11 cellular contexts compared by ENCODE assay signal in genomic region chr1:45306319-45306718, GRCh38. TPM values are rescaled to one million over a fixed set of nuclear protein-coding genes. Genes with fewer than 3 reads are reported as not detected.
A peak's percentile ranks its signal among the peaks of the same experiment; 100 is the strongest.
DNase-seq lines count a peak whose midpoint lies in the region; ATAC-seq and TF ChIP-seq lines count a peak whose summit lies in the region.
"Had no signal": no experiment of that assay in that cellular context is flagged by ENCODE, and none has a peak within 500 bp of the region (broad histone marks: within the 10 kb centered on the region; RNA-seq: fewer than 3 reads in every experiment).

No MANE protein-coding gene starts in this region.

- CTCF ChIA-PET in CD8-positive, alpha-beta memory T cell (lab: Charles Lee): interaction anchor here (1.2 to 12.0 kb wide), 3 partner anchors 34 to 294 kb away, joined by 3 to 173 read pairs (median 14); partner anchors contain the start of genes HECTD3, MUTYH, TOE1 and UROD
- CTCF ChIA-PET in activated CD8-positive, alpha-beta T cell treated with anti-CD3 and anti-CD28 coated beads for 36 hours (lab: Charles Lee): interaction anchor here (1.0 to 2.6 kb wide), 10 partner anchors 14 to 575 kb away, joined by 3 to 7 read pairs (median 4); partner anchors contain the start of genes HECTD3, MUTYH, RNU5D-1 and TOE1

- intact Hi-C loops in activated CD8-positive, alpha-beta T cell treated with anti-CD3 and anti-CD28 coated beads for 36 hours (cut with micrococcal nuclease): loop anchor here (10.0 kb wide), 1 partner anchor 502 kb away; the partner anchor contains the start of genes BTBD19, DYNLT4 and PLK3

- no peak for ATAC-seq in GM23338
- ATAC-seq in activated CD8-positive, alpha-beta T cell treated with anti-CD3 and anti-CD28 coated beads for 36 hours: peak; percentile 50
- no peak for ATAC-seq in esophagus mucosa
- no peak for ATAC-seq in GM21367 (IDR thresholded peaks at IDR 0.05; ENCODE audit: unreplicated experiment)

- H3K23ac ChIP-seq in mesenchymal stem cell (ENCODE audit: low read length in 2 of 2): no peak overlapping the region

- H3K9me3 Mint-ChIP-seq in CD8-positive, alpha-beta memory T cell: no peaks in the 10 kb centered on the region
- peaks cover 6% of the 10 kb centered on the region; the same call in 2 of the 3 replicates for H3K9me3 Mint-ChIP-seq in GM23338
- no peaks in the 10 kb centered on the region for H3K9me3 Mint-ChIP-seq in activated CD8-positive, alpha-beta T cell treated with anti-CD3 and anti-CD28 coated beads for 36 hours

- peaks cover 0 to 3% of the 10 kb centered on the region in 2 donors for H3K27me3 Mint-ChIP-seq in CD8-positive, alpha-beta memory T cell
- peaks cover 24% of the 10 kb centered on the region for H3K27me3 Mint-ChIP-seq in GM23338 (ENCODE audit: insufficient read depth, low read depth, poor library complexity)
- H3K27me3 Mint-ChIP-seq in activated CD8-positive, alpha-beta T cell treated with anti-CD3 and anti-CD28 coated beads for 36 hours: no peaks in the 10 kb centered on the region

- H3K4ac ChIP-seq in mesenchymal stem cell (ENCODE audit: low read depth in 1 of 2, low read length in 2 of 2): no peak overlapping the region

- no peak overlapping the region for H2BK15ac ChIP-seq in mesenchymal stem cell (ENCODE audit: low read depth, poor library complexity, severe bottlenecking)

- no peak for TF ChIP-seq CTCF in GM23338 (conservative IDR thresholded peaks at IDR 0.05; ENCODE audit: low read depth in 2 of 2)
- TF ChIP-seq CTCF in activated CD8-positive, alpha-beta T cell treated with anti-CD3 and anti-CD28 coated beads for 36 hours (IDR thresholded peaks at IDR 0.05): no peak

- H3K36me3 Mint-ChIP-seq in CD8-positive, alpha-beta memory T cell: peaks cover 0 to 3% (median 0%) of the 10 kb centered on the region in 3 donors
- no peaks in the 10 kb centered on the region for H3K36me3 Mint-ChIP-seq in GM23338 (ENCODE audit: low read depth)
- H3K36me3 Mint-ChIP-seq in activated CD8-positive, alpha-beta T cell treated with anti-CD3 and anti-CD28 coated beads for 36 hours (ENCODE audit: low read depth): peaks cover 5% of the 10 kb centered on the region

- no peak overlapping the region for H2BK12ac ChIP-seq in mesenchymal stem cell (ENCODE audit: low read length in 2 of 2)

- H3K4me3 Mint-ChIP-seq in CD8-positive, alpha-beta memory T cell: peak overlapping the region in 2 of 7 donors; percentile 5 to 91
- H3K4me3 Mint-ChIP-seq in GM23338: peak overlapping the region; percentile 89
- H3K4me3 Mint-ChIP-seq in activated CD8-positive, alpha-beta T cell treated with anti-CD3 and anti-CD28 coated beads for 36 hours: peak overlapping the region; percentile 91

- no peak overlapping the region for H3K4me3 ChIP-seq in CD8-positive, alpha-beta memory T cell (ENCODE audit: low read length)
- H3K4me3 ChIP-seq in GM23338: peak overlapping the region; percentile 12
- H3K4me3 ChIP-seq in mesenchymal stem cell (ENCODE audit: insufficient read depth in 1 of 2, low read depth in 1 of 2, low read length in 2 of 2): no peak overlapping the region

- no peak overlapping the region for H4K8ac ChIP-seq in mesenchymal stem cell (ENCODE audit: low read length)

- peak overlapping the region; percentile 41 for H3K9ac ChIP-seq in mesenchymal stem cell (ENCODE audit: low read length)
- H3K9ac ChIP-seq: SK-N-SH had no signal

- no peak overlapping the region for H2AK5ac ChIP-seq in mesenchymal stem cell (ENCODE audit: low read length, severe bottlenecking)

- H3K18ac ChIP-seq in mesenchymal stem cell (ENCODE audit: low read depth in 1 of 2, low read length in 2 of 2): no peak overlapping the region

- no peak overlapping the region for H3K14ac ChIP-seq in mesenchymal stem cell (ENCODE audit: low read length in 2 of 2)

- H3K4me2 ChIP-seq in GM23338 (peak overlapping the region; percentile 81), mesenchymal stem cell (ENCODE audit: low read length, poor library complexity, severe bottlenecking) (no peak overlapping the region)
- H3K4me2 ChIP-seq: SK-N-SH had no signal

- no peaks in the 10 kb centered on the region for H3K27me3 ChIP-seq in CD8-positive, alpha-beta memory T cell (ENCODE audit: insufficient read depth, low read length, poor library complexity, severe bottlenecking)
- H3K27me3 ChIP-seq in GM23338 (ENCODE audit: insufficient read depth) (no peaks in the 10 kb centered on the region), mesenchymal stem cell (ENCODE audit: control insufficient read depth in 1 of 2, insufficient read depth in 1 of 2, low read length in 2 of 2) (no peaks in the 10 kb centered on the region)

- H3K27ac Mint-ChIP-seq in CD8-positive, alpha-beta memory T cell: peak overlapping the region in 6 of 8 donors; percentile 0 to 86 (median 47)
- H3K27ac Mint-ChIP-seq in GM23338: peak overlapping the region; percentile 3; the same call in 1 of the 2 replicates
- peak overlapping the region; percentile 98 for H3K27ac Mint-ChIP-seq in activated CD8-positive, alpha-beta T cell treated with anti-CD3 and anti-CD28 coated beads for 36 hours

- no peak overlapping the region for H2BK120ac ChIP-seq in mesenchymal stem cell (ENCODE audit: low read depth, low read length)

- POLR2A ChIA-PET in CD8-positive, alpha-beta memory T cell (lab: Charles Lee): interaction anchor here (1.0 kb wide), 1 partner anchor 34 kb away, joined by 4 read pairs; the partner anchor contains the start of genes MUTYH and TOE1
- POLR2A ChIA-PET in activated CD8-positive, alpha-beta T cell treated with anti-CD3 and anti-CD28 coated beads for 36 hours (lab: Charles Lee): interaction anchor here (0.6 to 4.7 kb wide), 7 partner anchors 17 to 575 kb away, joined by 3 to 58 read pairs (median 7); partner anchors contain the start of genes HECTD3, HPDL, MUTYH and TOE1

- no peak overlapping the region for H2BK5ac ChIP-seq in mesenchymal stem cell (ENCODE audit: low read depth, low read length, poor library complexity, severe bottlenecking)

- no peak for DNase-seq in CD8-positive, alpha-beta memory T cell
- DNase-seq in GM23338 (ENCODE audit: low spot score) (no peak), mesenchymal stem cell (no peak), NCI-H2227 (lab: John Stamatoyannopoulos, UW; ENCODE audit: unreplicated experiment) (no peak), C1 segment of cervical spinal cord (lab: John Stamatoyannopoulos, UW) (no peak)
- peak; percentile 87 for DNase-seq in activated CD8-positive, alpha-beta T cell treated with anti-CD3 and anti-CD28 coated beads for 36 hours
- DNase-seq: DMS53, MM.1S, SK-N-SH had no signal

- H3K4me1 Mint-ChIP-seq in CD8-positive, alpha-beta memory T cell: peaks cover 15 to 34% (median 30%) of the 10 kb centered on the region in 3 donors
- peaks cover 44% of the 10 kb centered on the region for H3K4me1 Mint-ChIP-seq in GM23338
- H3K4me1 Mint-ChIP-seq in activated CD8-positive, alpha-beta T cell treated with anti-CD3 and anti-CD28 coated beads for 36 hours (ENCODE audit: low read depth): peaks cover 40% of the 10 kb centered on the region

- no peaks in the 10 kb centered on the region for H3K36me3 ChIP-seq in CD8-positive, alpha-beta memory T cell (ENCODE audit: insufficient read depth, low read length)
- H3K36me3 ChIP-seq in GM23338 (ENCODE audit: insufficient read depth) (no peaks in the 10 kb centered on the region), mesenchymal stem cell (ENCODE audit: control insufficient read depth in 1 of 2, insufficient read depth in 2 of 2, low read depth in 1 of 2, low read length in 2 of 2) (no peaks in the 10 kb centered on the region)

- H3K27ac ChIP-seq in CD8-positive, alpha-beta memory T cell (ENCODE audit: low read depth, low read length): no peak overlapping the region
- H3K27ac ChIP-seq in GM23338 (ENCODE audit: low read depth) (no peak overlapping the region), mesenchymal stem cell (ENCODE audit: low read length, poor library complexity, severe bottlenecking) (no peak overlapping the region)

- peaks cover 8% of the 10 kb centered on the region for H3K4me1 ChIP-seq in CD8-positive, alpha-beta memory T cell (ENCODE audit: insufficient read depth, low read length)
- H3K4me1 ChIP-seq in GM23338 (ENCODE audit: insufficient read depth) (peaks cover 42% of the 10 kb centered on the region), mesenchymal stem cell (ENCODE audit: control insufficient read depth, insufficient read depth, low read depth, low read length) (peaks cover 14% of the 10 kb centered on the region)

- H3F3A ChIP-seq in GM23338 (replicated peaks; ENCODE audit: low read depth): no peaks in the 10 kb centered on the region

- no peaks in the 10 kb centered on the region for H3K79me2 ChIP-seq in GM23338 (replicated peaks; ENCODE audit: insufficient read depth)

- H3K9me3 ChIP-seq in CD8-positive, alpha-beta memory T cell (ENCODE audit: low read length): no peaks in the 10 kb centered on the region
- no peaks in the 10 kb centered on the region for H3K9me3 ChIP-seq in mesenchymal stem cell (ENCODE audit: control insufficient read depth, low read length)
- H3K9me3 ChIP-seq: SK-N-SH had no signal

- H4K91ac ChIP-seq in mesenchymal stem cell (ENCODE audit: low read length): no peak overlapping the region

- H2AFZ ChIP-seq in GM23338 (peak overlapping the region; percentile 49; the same call in 1 of the 2 replicates), mesenchymal stem cell (ENCODE audit: low read depth, low read length) (no peak overlapping the region)

- H3K79me1 ChIP-seq in mesenchymal stem cell (replicated peaks; ENCODE audit: low read length, poor library complexity, severe bottlenecking): peaks cover 1% of the 10 kb centered on the region

- no peaks in the 10 kb centered on the region for H4K20me1 ChIP-seq in GM23338 (replicated peaks; ENCODE audit: insufficient read depth)

- no peaks in the 10 kb centered on the region; the same call in 1 of the 2 replicates for H3K9me2 ChIP-seq in GM23338 (ENCODE audit: insufficient read depth)
- H3K9me2 ChIP-seq: SK-N-SH had no signal

- WGBS in mesenchymal stem cell: 40% methylated on average over 1 of the region's 8 CpGs

RNA-seq across cellular contexts. Expression of gene HPDL, which starts 20.4 kb away (rescaled TPM):
- 10 to 100 TPM; 41.5 to 42.4 TPM for total RNA-seq in CD8-positive, alpha-beta memory T cell
- polyA plus RNA-seq in CD8-positive, alpha-beta memory T cell: 1.4 TPM
- total RNA-seq in GM23338 (2014; rRNA removed; shearing (Covaris generic)): 60.7 and 82.1 TPM in 2 replicates
- polyA plus RNA-seq in GM23338 (2016; fragmentation: Nextera tagmentation; extraction: Ambion mirVana): 36.5 and 39.6 TPM in 2 replicates
- 10 to 100 TPM; 37.5 to 39.8 TPM for total RNA-seq in activated CD8-positive, alpha-beta T cell treated with anti-CD3 and anti-CD28 coated beads for 36 hours
- polyA plus RNA-seq in mesenchymal stem cell (2013, experiment 1 of 2): 0.17 TPM
- 0.21 TPM for polyA plus RNA-seq in mesenchymal stem cell (2013, experiment 2 of 2)
- total RNA-seq in esophagus mucosa: 1.6 TPM

RNA-seq across cellular contexts. Expression of gene TOE1, which starts 33.7 kb away (rescaled TPM):
- 10 to 100 TPM; 46.4 to 48.9 TPM for total RNA-seq in CD8-positive, alpha-beta memory T cell
- polyA plus RNA-seq in CD8-positive, alpha-beta memory T cell: 12.5 TPM
- total RNA-seq in GM23338 (2014; rRNA removed; shearing (Covaris generic)): 18.4 and 22.4 TPM in 2 replicates
- 7.7 and 9.1 TPM in 2 replicates for polyA plus RNA-seq in GM23338 (2016; fragmentation: Nextera tagmentation; extraction: Ambion mirVana)
- 10 to 100 TPM; 25.7 to 28.1 TPM for total RNA-seq in activated CD8-positive, alpha-beta T cell treated with anti-CD3 and anti-CD28 coated beads for 36 hours
- polyA plus RNA-seq in mesenchymal stem cell (2013, experiment 1 of 2): 5.0 TPM
- polyA plus RNA-seq in mesenchymal stem cell (2013, experiment 2 of 2): 4.2 TPM
- total RNA-seq in esophagus mucosa: 6.1 TPM

RNA-seq across cellular contexts. Expression of gene MUTYH, which starts 33.9 kb away (rescaled TPM):
- total RNA-seq in CD8-positive, alpha-beta memory T cell: 10 to 100 TPM; 70.1 to 75.4 TPM
- 24.4 TPM for polyA plus RNA-seq in CD8-positive, alpha-beta memory T cell
- 63.6 and 67.4 TPM in 2 replicates for total RNA-seq in GM23338 (2014; rRNA removed; shearing (Covaris generic))
- polyA plus RNA-seq in GM23338 (2016; fragmentation: Nextera tagmentation; extraction: Ambion mirVana): 47.9 and 52.8 TPM in 2 replicates
- total RNA-seq in activated CD8-positive, alpha-beta T cell treated with anti-CD3 and anti-CD28 coated beads for 36 hours: 10 to 100 TPM; 51.4 to 54.5 TPM
- polyA plus RNA-seq in mesenchymal stem cell (2013, experiment 1 of 2): 5.7 TPM
- 4.7 TPM for polyA plus RNA-seq in mesenchymal stem cell (2013, experiment 2 of 2)
- 10.8 TPM for total RNA-seq in esophagus mucosa

Comparison
In these comparisons a context has a peak if more than half of its experiments do, and no peak if none do; other contexts are left out.
1. H3K27ac Mint-ChIP-seq: peak in every context shown above with its lines; median percentile 98 in activated CD8-positive, alpha-beta T cell treated with anti-CD3 and anti-CD28 coated beads for 36 hours; 47 in CD8-positive, alpha-beta memory T cell; 3 in GM23338.
2. RNA of gene HPDL, which starts 20.4 kb away (total RNA-seq): 60.7 to 82.1 TPM in GM23338, 41.5 to 42.4 TPM in CD8-positive, alpha-beta memory T cell and 37.5 to 39.8 TPM in activated CD8-positive, alpha-beta T cell treated with anti-CD3 and anti-CD28 coated beads for 36 hours; 1.6 TPM in esophagus mucosa (single experiment); every median in the first group is over 10 times any median in the second.